Comparison of ENCODE assay signal across 24 cellular contexts in the genomic region with DNA sequence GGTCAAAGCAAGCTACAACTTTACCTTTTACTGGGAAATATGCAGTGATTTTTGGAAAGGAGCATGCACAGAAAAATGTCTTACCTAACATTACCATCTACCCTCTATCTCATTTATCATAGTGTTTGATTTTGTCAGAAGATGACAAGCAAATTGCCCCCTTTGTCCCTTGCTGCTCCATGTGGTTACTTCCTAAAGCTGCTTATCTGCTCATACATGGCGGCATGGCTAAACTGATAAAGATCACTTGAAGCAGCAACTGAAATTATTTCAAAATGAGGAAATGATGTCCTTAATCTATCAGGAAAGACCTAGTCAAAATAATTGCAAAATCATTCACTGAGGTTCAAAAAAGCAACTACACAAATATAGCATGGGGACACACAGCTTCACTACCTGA.
"Had no signal": no experiment of that assay in that cellular context is flagged by ENCODE, and none has a peak within 500 bp of the region (broad histone marks: within the 10 kb centered on the region; RNA-seq: fewer than 3 reads in every experiment).

No MANE protein-coding gene starts in this region.

- ATAC-seq: effector memory CD8-positive, alpha-beta T cell; gastrocnemius medialis; left lobe of liver; naive thymus-derived CD8-positive, alpha-beta T cell; right lobe of liver; stimulated activated naive CD8-positive, alpha-beta T cell treated with anti-CD3 and anti-CD28 coated beads, Interleukin-15, amount 100 ng/mL, for 72 hours; upper lobe of right lung had no signal

- H3K4me1 ChIP-seq: gastrocnemius medialis, parathyroid adenoma, right lobe of liver, suprapubic skin, transverse colon, upper lobe of right lung, uterus had no signal

- H3K9me3 Mint-ChIP-seq: stimulated activated naive CD8-positive, alpha-beta T cell treated with anti-CD3 and anti-CD28 coated beads, Interleukin-15, amount 100 ng/mL, for 72 hours had no signal

- H3K27me3 ChIP-seq: gastrocnemius medialis, hepatocyte, right lobe of liver, suprapubic skin, transverse colon, upper lobe of right lung, uterus had no signal

- DNase-seq: cortex of kidney; effector memory CD8-positive, alpha-beta T cell; gastrocnemius medialis; head of caudate nucleus; kidney; mesenchymal stem cell; midbrain; naive thymus-derived CD8-positive, alpha-beta T cell; right lobe of liver; small intestine; stimulated activated CD4-positive, alpha-beta T cell treated with anti-CD3 and anti-CD28 coated beads, Interleukin-12 subunit alpha, Interleukin-12 subunit beta, amount 100 ng/mL, for 4 hours; stimulated activated CD4-positive, alpha-beta T cell treated with anti-CD3 and anti-CD28 coated beads, Interleukin-1b, Interleukin-23, amount 100 ng/mL, for 48 hours; stimulated activated CD4-positive, alpha-beta T cell treated with anti-CD3 and anti-CD28 coated beads, Interleukin-4, amount 100 ng/mL, for 1 hour; stimulated activated CD8-positive, alpha-beta memory T cell treated with anti-CD3 and anti-CD28 coated beads, Interleukin-4, amount 100 ng/mL, for 48 hours; stimulated activated naive CD4-positive, alpha-beta T cell; stimulated activated naive CD8-positive, alpha-beta T cell treated with anti-CD3 and anti-CD28 coated beads, Interleukin-15, amount 100 ng/mL, for 72 hours; transverse colon; upper lobe of right lung; uterus had no signal

- H3K27ac ChIP-seq: gastrocnemius medialis, hepatocyte, parathyroid adenoma, right lobe of liver, suprapubic skin, transverse colon, upper lobe of right lung, uterus had no signal

- H3K4me3 Mint-ChIP-seq: effector memory CD8-positive, alpha-beta T cell; naive thymus-derived CD8-positive, alpha-beta T cell; stimulated activated naive CD8-positive, alpha-beta T cell treated with anti-CD3 and anti-CD28 coated beads, Interleukin-15, amount 100 ng/mL, for 72 hours had no signal

- H3K4me3 ChIP-seq: gastrocnemius medialis, hepatocyte, right lobe of liver, suprapubic skin, transverse colon, upper lobe of right lung, uterus had no signal

- H3K4me1 Mint-ChIP-seq: naive thymus-derived CD8-positive, alpha-beta T cell; stimulated activated naive CD8-positive, alpha-beta T cell treated with anti-CD3 and anti-CD28 coated beads, Interleukin-15, amount 100 ng/mL, for 72 hours had no signal

- H3K36me3 ChIP-seq: gastrocnemius medialis, right lobe of liver, suprapubic skin, transverse colon, upper lobe of right lung, uterus had no signal

- H3K27ac Mint-ChIP-seq: effector memory CD8-positive, alpha-beta T cell; naive thymus-derived CD8-positive, alpha-beta T cell; progenitor cell of endocrine pancreas; stimulated activated naive CD8-positive, alpha-beta T cell treated with anti-CD3 and anti-CD28 coated beads, Interleukin-15, amount 100 ng/mL, for 72 hours had no signal

- H3K27me3 Mint-ChIP-seq: effector memory CD8-positive, alpha-beta T cell; naive thymus-derived CD8-positive, alpha-beta T cell; progenitor cell of endocrine pancreas; stimulated activated naive CD8-positive, alpha-beta T cell treated with anti-CD3 and anti-CD28 coated beads, Interleukin-15, amount 100 ng/mL, for 72 hours had no signal

- H3K36me3 Mint-ChIP-seq: naive thymus-derived CD8-positive, alpha-beta T cell had no signal

- H3K9me3 ChIP-seq: gastrocnemius medialis, right lobe of liver, suprapubic skin, transverse colon, upper lobe of right lung, uterus had no signal
